ENCODE assay signal across 27 cellular contexts in genomic region chr1:168086438-168086837, GRCh38. TPM values are rescaled to one million over a fixed set of nuclear protein-coding genes. Genes with fewer than 3 reads are reported as not detected.
DNase-seq lines count a peak whose midpoint lies in the region; ATAC-seq and TF ChIP-seq lines count a peak whose summit lies in the region.
"Had no signal": no experiment of that assay in that cellular context is flagged by ENCODE, and none has a peak within 500 bp of the region (broad histone marks: within the 10 kb centered on the region; RNA-seq: fewer than 3 reads in every experiment).

No MANE protein-coding gene starts in this region.

- DNase-seq in natural killer cell (no peak), NCI-H1694 (lab: John Stamatoyannopoulos, UW) (no peak), iPS-NIHi11 (ENCODE audit: low spot score) (no peak)
- DNase-seq in natural killer cell treated with Interleukin-12 subunit alpha and Interleukin-12 subunit beta and Interleukin-15 and Interleukin-18, amount 100 ng/mL, for 72 hours (ENCODE audit: low spot score): no peak
- DNase-seq in activated CD8-positive, alpha-beta memory T cell treated with anti-CD3 and anti-CD28 coated beads for 24 hours: no peak
- DNase-seq: ACHN; activated CD4-positive, alpha-beta T cell treated with anti-CD3 and anti-CD28 coated beads, Interleukin-2, amount 50 U/mL, for 1 hour; activated naive CD4-positive, alpha-beta T cell treated with anti-CD3 and anti-CD28 coated beads for 36 hours; amniotic stem cell; glutamatergic neuron; HCEC 1CT; kidney glomerular epithelial cell; MG63; NCI-H1436 treated with DMSO at 0.1 percent for 48 hours; NCI-H524; stimulated activated CD4-positive, alpha-beta T cell treated with anti-CD3 and anti-CD28 coated beads, Interleukin-1b, Interleukin-23, amount 100 ng/mL, for 48 hours; substantia nigra; T-helper 2 cell had no signal

- H3K9me3 ChIP-seq in OCI-LY3 (ENCODE audit: insufficient read depth, low read length): no peaks in the 10 kb centered on the region
- H3K9me3 ChIP-seq: BLaER1, MG63 had no signal

- H3K27me3 ChIP-seq in OCI-LY3 (ENCODE audit: low read depth, low read length): no peaks in the 10 kb centered on the region
- H3K27me3 ChIP-seq: BLaER1, MG63 had no signal

- ATAC-seq in natural killer cell (no peak), GM18511 (IDR thresholded peaks at IDR 0.05; ENCODE audit: unreplicated experiment) (no peak)
- no peak for ATAC-seq in natural killer cell treated with Interleukin-12 subunit alpha and Interleukin-12 subunit beta and Interleukin-15 and Interleukin-18, amount 100 ng/mL, for 72 hours
- ATAC-seq: SK-N-SH treated with all-trans-retinoic acid at 6 μM for 48 hours had no signal

- H3K36me3 Mint-ChIP-seq in natural killer cell (no peaks in the 10 kb centered on the region), nephron (ENCODE audit: low read depth) (peaks cover 53% of the 10 kb centered on the region)
- no peaks in the 10 kb centered on the region for H3K36me3 Mint-ChIP-seq in natural killer cell treated with Interleukin-12 subunit alpha and Interleukin-12 subunit beta and Interleukin-15 and Interleukin-18, amount 100 ng/mL, for 72 hours

- no peaks in the 10 kb centered on the region for H3K79me2 ChIP-seq in OCI-LY3 (ENCODE audit: low read length)

- H3K4me1 ChIP-seq in OCI-LY3 (ENCODE audit: low read length): peaks cover 3% of the 10 kb centered on the region; the same call in 1 of the 2 replicates
- H3K4me1 ChIP-seq: BLaER1 had no signal

- H3K9me3 Mint-ChIP-seq in natural killer cell (no peaks in the 10 kb centered on the region), nephron (no peaks in the 10 kb centered on the region)
- H3K9me3 Mint-ChIP-seq in natural killer cell treated with Interleukin-12 subunit alpha and Interleukin-12 subunit beta and Interleukin-15 and Interleukin-18, amount 100 ng/mL, for 72 hours: no peaks in the 10 kb centered on the region
- H3K9me3 Mint-ChIP-seq: activated naive CD4-positive, alpha-beta T cell treated with anti-CD3 and anti-CD28 coated beads for 36 hours; IgD-negative memory B cell had no signal

- H3K27me3 Mint-ChIP-seq in natural killer cell (ENCODE audit: low read depth in 2 of 2): no peaks in the 10 kb centered on the region
- peaks cover 0 to 5% of the 10 kb centered on the region in 2 donors for H3K27me3 Mint-ChIP-seq in natural killer cell treated with Interleukin-12 subunit alpha and Interleukin-12 subunit beta and Interleukin-15 and Interleukin-18, amount 100 ng/mL, for 72 hours
- no peaks in the 10 kb centered on the region for H3K27me3 Mint-ChIP-seq in nephron (ENCODE audit: low read depth)

- intact Hi-C loops in natural killer cell (cut with micrococcal nuclease): no loop called here

- H3K9ac ChIP-seq in OCI-LY3 (ENCODE audit: low read length): no peak overlapping the region
- H3K9ac ChIP-seq: BLaER1 had no signal

- H2AFZ ChIP-seq in OCI-LY3 (ENCODE audit: low read depth, low read length): no peak overlapping the region

- no peak overlapping the region for H3K4me2 ChIP-seq in OCI-LY3 (ENCODE audit: low read length)
- H3K4me2 ChIP-seq: BLaER1 had no signal

- no peaks in the 10 kb centered on the region for H4K20me1 ChIP-seq in OCI-LY3 (ENCODE audit: insufficient read depth, low read length)
- H4K20me1 ChIP-seq: BLaER1 had no signal

- TF ChIP-seq CTCF in natural killer cell (IDR thresholded peaks at IDR 0.05) (no peak), OCI-LY3 (IDR thresholded peaks at IDR 0.05; ENCODE audit: low read depth, low read length) (peak; percentile 28; the same call in 1 of the 2 replicates), nephron (IDR thresholded peaks at IDR 0.05; ENCODE audit: unreplicated experiment in 3 of 3) (no peak)

- no peak overlapping the region for H3K27ac Mint-ChIP-seq in natural killer cell
- no peak overlapping the region for H3K27ac Mint-ChIP-seq in natural killer cell treated with Interleukin-12 subunit alpha and Interleukin-12 subunit beta and Interleukin-15 and Interleukin-18, amount 100 ng/mL, for 72 hours
- peak overlapping the region in 2 of 3 experiments; percentile 73 to 83 for H3K27ac Mint-ChIP-seq in nephron
- H3K27ac Mint-ChIP-seq: activated naive CD4-positive, alpha-beta T cell treated with anti-CD3 and anti-CD28 coated beads for 36 hours; IgD-negative memory B cell had no signal

- no peaks in the 10 kb centered on the region for H3K4me1 Mint-ChIP-seq in natural killer cell
- no peaks in the 10 kb centered on the region for H3K4me1 Mint-ChIP-seq in natural killer cell treated with Interleukin-12 subunit alpha and Interleukin-12 subunit beta and Interleukin-15 and Interleukin-18, amount 100 ng/mL, for 72 hours (ENCODE audit: low read depth in 2 of 2)
- H3K4me1 Mint-ChIP-seq in nephron: peaks cover 19% of the 10 kb centered on the region
- H3K4me1 Mint-ChIP-seq: IgD-negative memory B cell had no signal

- H3K4me3 ChIP-seq in OCI-LY3 (ENCODE audit: low read length): no peak overlapping the region
- H3K4me3 ChIP-seq: BLaER1, lung, MG63, skin epidermis had no signal

- peak overlapping the region; percentile 40 for H3K4me3 Mint-ChIP-seq in natural killer cell
- H3K4me3 Mint-ChIP-seq in natural killer cell treated with Interleukin-12 subunit alpha and Interleukin-12 subunit beta and Interleukin-15 and Interleukin-18, amount 100 ng/mL, for 72 hours: no peak overlapping the region
- no peak overlapping the region for H3K4me3 Mint-ChIP-seq in nephron
- H3K4me3 Mint-ChIP-seq: activated naive CD4-positive, alpha-beta T cell treated with anti-CD3 and anti-CD28 coated beads for 36 hours had no signal

- no peaks in the 10 kb centered on the region for H3K36me3 ChIP-seq in OCI-LY3 (replicated peaks; ENCODE audit: low read depth, low read length)
- H3K36me3 ChIP-seq: BLaER1 had no signal

- no peak overlapping the region for H3K27ac ChIP-seq in OCI-LY3 (ENCODE audit: low read length)
- H3K27ac ChIP-seq: BLaER1, VCaP had no signal

RNA-seq across cellular contexts. Expression of gene GPR161, which starts 50.3 kb away (rescaled TPM):
- not detected for total RNA-seq in natural killer cell
- under 1 TPM; 0.05 to 0.42 TPM for total RNA-seq in natural killer cell treated with Interleukin-12 subunit alpha and Interleukin-12 subunit beta and Interleukin-15 and Interleukin-18, amount 100 ng/mL, for 72 hours

Comparison
In these comparisons a context has a peak if more than half of its experiments do, and no peak if none do; other contexts are left out.
1. H3K27ac Mint-ChIP-seq: peak in nephron (2 of 3); none in natural killer cell (0 of 2) and natural killer cell treated with Interleukin-12 subunit alpha and Interleukin-12 subunit beta and Interleukin-15 and Interleukin-18, amount 100 ng/mL, for 72 hours (0 of 2).